Comparison of ENCODE assay signal across 15 cellular contexts in the genomic region with DNA sequence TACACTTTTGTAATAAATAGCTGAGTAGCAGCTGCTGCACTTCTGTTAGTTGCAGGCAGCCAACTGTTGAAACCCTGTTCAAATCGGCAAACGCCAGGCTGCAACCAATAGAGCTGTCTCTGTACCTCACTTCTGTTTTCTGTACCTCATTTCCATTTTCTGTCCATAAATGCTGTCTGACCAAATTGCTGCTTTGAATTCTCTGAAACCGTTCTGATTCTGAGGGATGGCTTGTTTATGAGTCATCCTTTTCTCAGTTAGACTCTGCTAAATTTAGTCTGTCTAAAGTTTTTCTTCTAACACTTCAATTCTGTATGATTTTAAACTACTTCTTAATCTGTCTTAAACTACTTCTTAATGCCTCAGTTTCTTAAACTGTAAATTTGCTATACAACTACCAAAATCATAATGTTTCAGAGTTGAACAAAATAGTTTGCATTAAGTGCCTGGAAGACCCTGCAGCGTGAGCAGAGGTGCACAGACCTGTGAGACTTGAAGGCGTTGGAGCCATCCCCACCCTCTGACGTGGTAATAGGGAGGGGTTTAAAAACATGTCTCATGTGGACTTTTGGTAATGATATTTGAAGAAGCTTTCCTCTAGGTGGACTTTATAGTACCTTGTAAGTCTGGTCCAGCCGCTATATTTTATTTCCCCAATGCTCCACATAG. TPM values are rescaled to one million over a fixed set of nuclear protein-coding genes. Genes with fewer than 3 reads are reported as not detected.
DNase-seq lines count a peak whose midpoint lies in the region; ATAC-seq, FAIRE-seq and TF ChIP-seq lines count a peak whose summit lies in the region.
"Had no signal": no experiment of that assay in that cellular context is flagged by ENCODE, and none has a peak within 500 bp of the region (broad histone marks: within the 10 kb centered on the region; RNA-seq: fewer than 3 reads in every experiment).

No MANE protein-coding gene starts in this region.

- H3K27ac ChIP-seq in GM12878 (ENCODE audit: control insufficient read depth, insufficient read depth), result no peak overlapping the region

- H3K79me2 ChIP-seq in GM12878 (ENCODE audit: control insufficient read depth, insufficient read depth, low read length), result no peaks in the 10 kb centered on the region

- CTCF ChIA-PET in GM12878 (lab: Yijun Ruan, JAX), result interaction anchor here (1.1 to 4.2 kb wide), 8 partner anchors 14 to 389 kb away, joined by 3 to 20 read pairs (median 5); no protein-coding TSS in a partner anchor

- peak overlapping the region; percentile 6; the same call in 1 of the 2 replicates for H3K4me3 ChIP-seq in GM12878
- H3K4me3 ChIP-seq: GM23338 had no signal

- no peak overlapping the region for H3K9ac ChIP-seq in GM12878 (ENCODE audit: control insufficient read depth, insufficient read depth, low read length)

- POLR2A ChIA-PET in GM12878 (lab: Charles Lee), result interaction anchor here (1.5 kb wide), 1 partner anchor 9 kb away, joined by 3 read pairs; no protein-coding TSS in a partner anchor

- no peak for TF ChIP-seq CTCF in GM12878 (IDR thresholded peaks at IDR 0.05 in 2 of 3, conservative IDR thresholded peaks at IDR 0.05 in 1 of 3; ENCODE audit: control insufficient read depth in 2 of 3, extremely low read depth in 1 of 3, insufficient read depth in 1 of 3, low read depth in 3 of 3, low read length in 3 of 3)

- no peak; a peak in 1 of 4 replicates for TF ChIP-seq EP300 in GM12878 (IDR thresholded peaks at IDR 0.05; ENCODE audit: borderline replicate concordance in 1 of 2, control insufficient read depth in 1 of 2, low read depth in 2 of 2, low read length in 2 of 2)

- TF ChIP-seq POLR2A in GM12878 (IDR thresholded peaks at IDR 0.05; ENCODE audit: low read depth, low read length), result no peak

- no peaks in the 10 kb centered on the region for H3K36me3 ChIP-seq in GM12878 (ENCODE audit: control insufficient read depth in 2 of 2, insufficient read depth in 2 of 2, low read length in 1 of 2)

- in situ Hi-C loops in GM12878 (cut with MboI), result no loop called here

- ATAC-seq in GM18502 (IDR thresholded peaks at IDR 0.05; ENCODE audit: poor library complexity, unreplicated experiment), result peak; percentile 77
- ATAC-seq in GM19467 (IDR thresholded peaks at IDR 0.05; ENCODE audit: unreplicated experiment), result peak; percentile 72
- peak; percentile 91 for ATAC-seq in HG03066 (IDR thresholded peaks at IDR 0.05; ENCODE audit: low read depth, unreplicated experiment)
- peak; percentile 98 for ATAC-seq in GM12878
- ATAC-seq in HG03025 (IDR thresholded peaks at IDR 0.05; ENCODE audit: low FRiP score, unreplicated experiment), result no peak
- ATAC-seq: GM23338, sciatic nerve had no signal

- intact Hi-C loops in GM12878 (cut with micrococcal nuclease; ENCODE audit: unreplicated experiment), result no loop called here

- H3K9me3 ChIP-seq in GM12878 (replicated peaks; ENCODE audit: control insufficient read depth, insufficient read depth, low read length), result peaks cover 2% of the 10 kb centered on the region; the same call in 1 of the 3 replicates

- peak overlapping the region; percentile 33 for H3K4me2 ChIP-seq in GM12878 (ENCODE audit: control insufficient read depth, insufficient read depth)
- H3K4me2 ChIP-seq: GM23338 had no signal

- peaks cover 8% of the 10 kb centered on the region for H3K4me1 ChIP-seq in GM12878 (ENCODE audit: control insufficient read depth, insufficient read depth, low read length)

- 22% methylated on average over 7 of the region's 7 CpGs for WGBS in GM12878 (ENCODE audit: insufficient coverage, insufficient replicate concordance, low lambda C conversion rate, missing lambda C conversion rate)

- peak; percentile 73 for DNase-seq in GM12878 (ENCODE audit: low read depth, low spot score)
- DNase-seq in SHP77 (lab: John Stamatoyannopoulos, UW), result no peak
- no peak for DNase-seq in effector CD4-positive, alpha-beta T cell
- DNase-seq in NCI-H187 (lab: John Stamatoyannopoulos, UW), result no peak
- DNase-seq: activated CD4-positive, alpha-beta T cell treated with anti-CD3 and anti-CD28 coated beads for 4 hours had no signal

- no peak for TF ChIP-seq RAD21 in GM12878 (IDR thresholded peaks at IDR 0.05; ENCODE audit: insufficient read depth, low read depth, low read length)

- SMC1A ChIA-PET in GM12878 (lab: Charles Lee; ENCODE audit: uncharacterized antibody, unreplicated experiment), result interaction anchor here (1.1 to 2.5 kb wide), 4 partner anchors 10 to 396 kb away, joined by 3 to 10 read pairs (median 6); no protein-coding TSS in a partner anchor

- H3K27me3 ChIP-seq in GM12878 (replicated peaks in 1 of 2; ENCODE audit: control insufficient read depth in 2 of 2, insufficient read depth in 2 of 2, low read length in 1 of 2), result no peaks in the 10 kb centered on the region

- H2AFZ ChIP-seq in GM12878 (ENCODE audit: control insufficient read depth, low read depth, low read length), result no peak overlapping the region
- H2AFZ ChIP-seq: GM23338 had no signal

- no TSS peak for BruUV-seq in GM12878 (replicated peaks; lab: Mats Ljungman, UMichigan)

- no peaks in the 10 kb centered on the region for H4K20me1 ChIP-seq in GM12878 (ENCODE audit: control insufficient read depth, insufficient read depth)

- RAD21 ChIA-PET in GM12878 (lab: Charles Lee; ENCODE audit: unreplicated experiment), result interaction anchor here (1.0 kb wide), 1 partner anchor 90 kb away, joined by 3 read pairs; no protein-coding TSS in a partner anchor

- FAIRE-seq in GM12878 (lab: Jason Lieb, UNC), result peak; percentile 97
- FAIRE-seq: astrocyte had no signal

RNA-seq across cellular contexts. Expression of a gene that starts 9.6 kb away (rescaled TPM):
- total RNA-seq in GM12878 (2013; cell fraction: nucleolus; rRNA removed), result not detected in 2 replicates
- total RNA-seq in GM12878 (2014; rRNA removed), result 0.11 TPM in 1 of 2 replicates, not detected in the other
- total RNA-seq in GM12878 (2014; rRNA removed; fragmentation: Illumina TruSeq; extraction: Trizol), result not detected in 2 replicates
- total RNA-seq in GM12878 (2021), result 0.26 TPM in 1 of 2 replicates, not detected in the other
- not detected for polyA plus RNA-seq in GM12878 (2011; ENCODE audit: low read depth)
- polyA plus RNA-seq in GM12878 (2011; rRNA removed), result 0.20 TPM in 1 of 2 replicates, not detected in the other
- polyA plus RNA-seq in GM12878 (2011; cell fraction: cytosol; rRNA removed), result 0.15 TPM in 1 of 2 replicates, not detected in the other
- 0.76 and 0.82 TPM in 2 replicates for polyA plus RNA-seq in GM12878 (2011; cell fraction: nucleus; rRNA removed)
- not detected in 2 replicates for polyA plus RNA-seq in GM12878 (2012)
- not detected in 2 replicates for polyA plus RNA-seq in GM12878 (2014; fragmentation: Illumina TruSeq; extraction: Trizol)
- polyA plus RNA-seq in GM12878 (2014; fragmentation: Nextera tagmentation; extraction: Ambion mirVana), result under 1 TPM in 1 of 2 experiments, not detected in 1; 0.29 TPM
- polyA plus RNA-seq in GM12878 (2014; rRNA removed), result 0.26 TPM in 1 of 2 replicates, not detected in the other
- not detected for polyA plus RNA-seq in GM12878 (2016; fragmentation: Nextera tagmentation; extraction: Ambion mirVana)
- polyA minus RNA-seq in GM12878 (2011; rRNA and poly(A)+ RNA removed), result 0.59 TPM in 1 of 2 replicates, not detected in the other
- polyA minus RNA-seq in GM12878 (2011; cell fraction: cytosol; rRNA and poly(A)+ RNA removed), result not detected in 2 replicates
- not detected in 2 replicates for polyA minus RNA-seq in GM12878 (2011; cell fraction: nucleus; rRNA and poly(A)+ RNA removed)
- total RNA-seq: astrocyte, fibroblast of lung, GM23338, LHCN-M2, lung microvascular endothelial cell, sciatic nerve had no signal
- polyA plus RNA-seq: fibroblast of lung, GM23338 had no signal

RNA-seq across cellular contexts. Expression of a gene that starts 25.7 kb away (rescaled TPM):
- total RNA-seq in GM12878 (2013; cell fraction: nucleolus; rRNA removed), result not detected in 2 replicates
- total RNA-seq in GM12878 (2014; rRNA removed) (not detected in 2 replicates), GM12878 (2014; rRNA removed; fragmentation: Illumina TruSeq; extraction: Trizol) (not detected in 2 replicates), GM12878 (2021) (not detected in 2 replicates)
- not detected for polyA plus RNA-seq in GM12878 (2011; ENCODE audit: low read depth)
- polyA plus RNA-seq in GM12878 (2011; rRNA removed) (not detected in 2 replicates), GM12878 (2014; fragmentation: Illumina TruSeq; extraction: Trizol) (not detected in 2 replicates), GM12878 (2014; fragmentation: Nextera tagmentation; extraction: Ambion mirVana) (not detected), GM12878 (2014; rRNA removed) (not detected in 2 replicates), GM12878 (2016; fragmentation: Nextera tagmentation; extraction: Ambion mirVana) (not detected)
- polyA plus RNA-seq in GM12878 (2011; cell fraction: cytosol; rRNA removed), result not detected in 2 replicates
- not detected in 2 replicates for polyA plus RNA-seq in GM12878 (2011; cell fraction: nucleus; rRNA removed)
- not detected in 2 replicates for polyA plus RNA-seq in GM12878 (2012)
- not detected in 2 replicates for polyA minus RNA-seq in GM12878 (2011; rRNA and poly(A)+ RNA removed)
- polyA minus RNA-seq in GM12878 (2011; cell fraction: cytosol; rRNA and poly(A)+ RNA removed), result not detected in 2 replicates
- polyA minus RNA-seq in GM12878 (2011; cell fraction: nucleus; rRNA and poly(A)+ RNA removed), result not detected in 2 replicates
- total RNA-seq: astrocyte, fibroblast of lung, GM23338, LHCN-M2, lung microvascular endothelial cell, sciatic nerve had no signal
- polyA plus RNA-seq: fibroblast of lung had no signal

RNA-seq across cellular contexts. Expression of a gene that starts 42.3 kb away (rescaled TPM):
- 1,287 and 1,330 TPM in 2 replicates for total RNA-seq in GM12878 (2013; cell fraction: nucleolus; rRNA removed)
- total RNA-seq in GM12878 (2014; rRNA removed), result 2,559 and 2,863 TPM in 2 replicates
- 2,824 and 2,869 TPM in 2 replicates for total RNA-seq in GM12878 (2014; rRNA removed; fragmentation: Illumina TruSeq; extraction: Trizol)
- 2,040 and 2,127 TPM in 2 replicates for total RNA-seq in GM12878 (2021)
- polyA plus RNA-seq in GM12878 (2011; ENCODE audit: low read depth), result 4,381 TPM
- polyA plus RNA-seq in GM12878 (2011; rRNA removed), result 6,832 and 7,093 TPM in 2 replicates
- 4,390 and 4,721 TPM in 2 replicates for polyA plus RNA-seq in GM12878 (2011; cell fraction: cytosol; rRNA removed)
- 1,234 and 2,181 TPM in 2 replicates for polyA plus RNA-seq in GM12878 (2011; cell fraction: nucleus; rRNA removed)
- 3,681 and 3,742 TPM in 2 replicates for polyA plus RNA-seq in GM12878 (2012)
- 3,849 and 4,829 TPM in 2 replicates for polyA plus RNA-seq in GM12878 (2014; fragmentation: Illumina TruSeq; extraction: Trizol)
- polyA plus RNA-seq in GM12878 (2014; fragmentation: Nextera tagmentation; extraction: Ambion mirVana), result 1,000 to 10,000 TPM; 4,131 to 6,024 TPM
- polyA plus RNA-seq in GM12878 (2014; rRNA removed), result 2,742 and 2,894 TPM in 2 replicates
- polyA plus RNA-seq in GM12878 (2016; fragmentation: Nextera tagmentation; extraction: Ambion mirVana), result 1,000 to 10,000 TPM; 2,299 to 2,366 TPM
- polyA minus RNA-seq in GM12878 (2011; rRNA and poly(A)+ RNA removed), result 2,520 and 2,732 TPM in 2 replicates
- 587 and 631 TPM in 2 replicates for polyA minus RNA-seq in GM12878 (2011; cell fraction: cytosol; rRNA and poly(A)+ RNA removed)
- polyA minus RNA-seq in GM12878 (2011; cell fraction: nucleus; rRNA and poly(A)+ RNA removed), result 263 and 275 TPM in 2 replicates
- total RNA-seq: astrocyte, lung microvascular endothelial cell had no signal
